In the genomic region with DNA sequence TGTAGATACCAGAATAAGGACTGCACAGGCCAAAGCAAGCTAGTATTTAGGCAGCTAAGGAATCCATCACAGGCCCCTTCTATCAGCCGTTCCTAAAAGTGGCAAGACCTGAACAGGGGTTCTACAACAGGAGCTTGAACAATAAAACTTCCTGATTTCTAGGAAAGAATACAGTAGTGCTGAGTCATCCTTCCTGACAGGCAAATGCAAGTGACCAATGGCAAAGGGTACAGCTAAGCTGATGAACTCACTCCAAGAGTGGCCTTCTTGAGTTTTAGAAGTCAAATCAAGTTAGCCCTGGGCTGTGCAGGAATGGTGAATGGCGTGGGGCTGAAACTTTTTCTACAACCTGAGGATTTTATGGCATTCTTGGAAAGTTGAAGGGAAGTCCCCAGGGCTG, we compare ENCODE assay signal across 1 cellular context.
TF ChIP-seq lines count a peak whose summit lies in the region.

No MANE protein-coding gene starts in this region.

TF ChIP-seq in GM23338, 12 proteins besides CTCF, POLR2A, EP300 and RAD21 (continued from another document):
- TF ChIP-seq ZNF462 (CRISPR knock-in tag; IDR thresholded peaks at IDR 0.05) (no peak), JUNB (IDR thresholded peaks at IDR 0.05; ENCODE audit: unreplicated experiment) (no peak), EZH2 (IDR thresholded peaks at IDR 0.05; ENCODE audit: low read depth, unreplicated experiment) (no peak)
